In genomic region chr10:95656291-95657164, GRCh38 we compare ENCODE assay signal across 8 cellular contexts.
DNase-seq lines count a peak whose midpoint lies in the region; ATAC-seq and TF ChIP-seq lines count a peak whose summit lies in the region.

ALDH18A1 (minus strand) TSS chr10:95656711; CDS start chr10:95653377, 3,334 bp downstream.

- peak; percentile 85 for ATAC-seq in GM19023 (IDR thresholded peaks at IDR 0.05; ENCODE audit: unreplicated experiment)
- peak; percentile 93 for ATAC-seq in HG03196 (IDR thresholded peaks at IDR 0.05; ENCODE audit: unreplicated experiment)

- TF ChIP-seq CTCF in choroid plexus epithelial cell (conservative IDR thresholded peaks at IDR 0.05; ENCODE audit: low read depth, low read length): no peak

- DNase-seq in AML-193 (lab: John Stamatoyannopoulos, UW) (peak; percentile 76 to 84), NCI-H524 (lab: John Stamatoyannopoulos, UW) (peak; percentile 4 to 63), choroid plexus epithelial cell (ENCODE audit: low read depth) (peak; percentile 92), kidney glomerular epithelial cell (lab: John Stamatoyannopoulos, UW) (peak; percentile 90)
- peak; percentile 88 to 89 for DNase-seq in activated CD4-positive, alpha-beta T cell treated with anti-CD3 and anti-CD28 coated beads for 24 hours (ENCODE audit: low read depth in 2 of 2)
- DNase-seq in stimulated activated CD4-positive, alpha-beta T cell treated with anti-CD3 and anti-CD28 coated beads, Interleukin-1b, Interleukin-23, amount 100 ng/mL, for 1 hour (ENCODE audit: low read depth in 2 of 2): peak; percentile 80 to 87

- peak within 1 kb of the TSS; percentile 92 for H3K4me3 ChIP-seq in choroid plexus epithelial cell (ENCODE audit: low read depth, low read length)

Comparison
In these comparisons a context has a peak if more than half of its experiments do, and no peak if none do; other contexts are left out.
1. Peak in every context shown above with its lines: DNase-seq, ATAC-seq and H3K4me3 ChIP-seq.
2. DNase-seq: peak in every context shown above with its lines; median percentile 92 in choroid plexus epithelial cell; 90 in kidney glomerular epithelial cell; 88 in activated CD4-positive, alpha-beta T cell treated with anti-CD3 and anti-CD28 coated beads for 24 hours; 84 in stimulated activated CD4-positive, alpha-beta T cell treated with anti-CD3 and anti-CD28 coated beads, Interleukin-1b, Interleukin-23, amount 100 ng/mL, for 1 hour; 80 in AML-193; 34 in NCI-H524.